16 cellular contexts compared by ENCODE assay signal in genomic region chr22:32532819-32533128, GRCh38. TPM values are rescaled to one million over a fixed set of nuclear protein-coding genes. Genes with fewer than 3 reads are reported as not detected.
DNase-seq lines count a peak whose midpoint lies in the region; TF ChIP-seq lines count a peak whose summit lies in the region.
"Had no signal": no experiment of that assay in that cellular context is flagged by ENCODE, and none has a peak within 500 bp of the region (broad histone marks: within the 10 kb centered on the region; RNA-seq: fewer than 3 reads in every experiment).

No MANE protein-coding gene starts in this region.

- in situ Hi-C loops in transverse colon (cut with MboI; ENCODE audit: low pct_ligation_motif_present in 1 of 4, low pct_unique_long_range_greater_than_20kb in 1 of 4, low sequenced_read_pairs in 3 of 4): loop anchor here in 2 of 4 donors (10.0 to 25.0 kb wide), 2 partner anchors 255 to 452 kb away; no protein-coding TSS in a partner anchor

- TF ChIP-seq CTCF in esophagus squamous epithelium (IDR thresholded peaks at IDR 0.05): no peak
- no peak for TF ChIP-seq CTCF in ovary (IDR thresholded peaks at IDR 0.05)
- no peak for TF ChIP-seq CTCF in transverse colon (IDR thresholded peaks at IDR 0.05)

- no peaks in the 10 kb centered on the region for H3K36me3 ChIP-seq in SJCRH30
- no peaks in the 10 kb centered on the region for H3K36me3 ChIP-seq in esophagus squamous epithelium
- no peaks in the 10 kb centered on the region for H3K36me3 ChIP-seq in ovary
- H3K36me3 ChIP-seq in transverse colon: no peaks in the 10 kb centered on the region
- no peaks in the 10 kb centered on the region for H3K36me3 ChIP-seq in CD4-positive, alpha-beta memory T cell (ENCODE audit: insufficient read depth, low read length)
- H3K36me3 ChIP-seq: cardiac muscle cell had no signal

- CTCF ChIA-PET in CD4-positive, alpha-beta memory T cell (lab: Charles Lee; ENCODE audit: partially characterized antibody): no interaction called here

- DNase-seq in SJCRH30 (no peak), esophagus squamous epithelium (lab: John Stamatoyannopoulos, UW) (no peak), ovary (peak in 3 of 5 donors; percentile 79 to 85 (median 82)), transverse colon (no peak), NCI-H774 (lab: John Stamatoyannopoulos, UW) (no peak), UCSD-AML1 (lab: John Stamatoyannopoulos, UW; ENCODE audit: unreplicated experiment) (no peak)
- no peak for DNase-seq in CD4-positive, alpha-beta memory T cell
- DNase-seq: activated CD8-positive, alpha-beta memory T cell treated with anti-CD3 and anti-CD28 coated beads, Interleukin-2, amount 50 U/mL, for 48 hours; activated naive CD4-positive, alpha-beta T cell treated with anti-CD3 and anti-CD28 coated beads for 36 hours; DMS53; naive thymus-derived CD4-positive, alpha-beta T cell; NCI-H187; stimulated activated naive B cell treated with anti-CD40 and anti-IgM and Interleukin-4, amounts not matched to agents 10 μg/mL and 1 μg/mL and 100 μg/mL, for 72 hours; T-helper 17 cell had no signal

- TF ChIP-seq EP300 in ovary (IDR thresholded peaks at IDR 0.05) (no peak), transverse colon (IDR thresholded peaks at IDR 0.05; ENCODE audit: low read depth) (no peak)

- H3K27me3 ChIP-seq in SJCRH30: no peaks in the 10 kb centered on the region
- peaks cover 0 to 4% (median 0%) of the 10 kb centered on the region in 4 donors for H3K27me3 ChIP-seq in esophagus squamous epithelium
- no peaks in the 10 kb centered on the region for H3K27me3 ChIP-seq in ovary
- H3K27me3 ChIP-seq in transverse colon: no peaks in the 10 kb centered on the region
- no peaks in the 10 kb centered on the region for H3K27me3 ChIP-seq in CD4-positive, alpha-beta memory T cell (ENCODE audit: insufficient read depth, low read length)
- H3K27me3 ChIP-seq: cardiac muscle cell had no signal

- peaks cover 0 to 1% (median 0%) of the 10 kb centered on the region in 8 donors for H3K9me3 Mint-ChIP-seq in CD4-positive, alpha-beta memory T cell
- H3K9me3 Mint-ChIP-seq: activated naive CD4-positive, alpha-beta T cell treated with anti-CD3 and anti-CD28 coated beads for 36 hours; naive thymus-derived CD4-positive, alpha-beta T cell; stimulated activated naive B cell treated with anti-CD40 and anti-IgM and Interleukin-4, amounts not matched to agents 10 μg/mL and 1 μg/mL and 100 μg/mL, for 72 hours had no signal

- no peaks in the 10 kb centered on the region for H3K4me1 Mint-ChIP-seq in CD4-positive, alpha-beta memory T cell
- H3K4me1 Mint-ChIP-seq: B cell, T-helper 17 cell had no signal

- POLR2A ChIA-PET in CD4-positive, alpha-beta memory T cell (lab: Charles Lee; ENCODE audit: partially characterized antibody): no interaction called here

- H3K9me3 ChIP-seq in SJCRH30 (replicated peaks) (no peaks in the 10 kb centered on the region), esophagus squamous epithelium (no peaks in the 10 kb centered on the region), ovary (no peaks in the 10 kb centered on the region), transverse colon (no peaks in the 10 kb centered on the region)
- H3K9me3 ChIP-seq in CD4-positive, alpha-beta memory T cell (ENCODE audit: control insufficient read depth in 1 of 2, low read length in 2 of 2): no peaks in the 10 kb centered on the region

- TF ChIP-seq POLR2A in esophagus squamous epithelium (IDR thresholded peaks at IDR 0.05) (no peak), ovary (IDR thresholded peaks at IDR 0.05) (no peak), transverse colon (IDR thresholded peaks at IDR 0.05) (no peak)

- H3K27me3 Mint-ChIP-seq in CD4-positive, alpha-beta memory T cell: peaks cover 6 to 11% of the 10 kb centered on the region in 2 donors

- H3K4me3 Mint-ChIP-seq in CD4-positive, alpha-beta memory T cell: no peak overlapping the region
- H3K4me3 Mint-ChIP-seq: activated naive CD4-positive, alpha-beta T cell treated with anti-CD3 and anti-CD28 coated beads for 36 hours; B cell; naive thymus-derived CD4-positive, alpha-beta T cell; stimulated activated naive B cell treated with anti-CD40 and anti-IgM and Interleukin-4, amounts not matched to agents 10 μg/mL and 1 μg/mL and 100 μg/mL, for 72 hours; T-helper 17 cell had no signal

- H3K27ac ChIP-seq in SJCRH30 (peak overlapping the region; percentile 63), esophagus squamous epithelium (peak overlapping the region; percentile 64 to 83 (median 68)), ovary (peak overlapping the region; percentile 1 to 53), transverse colon (peak overlapping the region; percentile 14 to 76 (median 28))
- no peak overlapping the region for H3K27ac ChIP-seq in CD4-positive, alpha-beta memory T cell (ENCODE audit: low read depth, low read length)

- peaks cover 50% of the 10 kb centered on the region for H3K4me1 ChIP-seq in SJCRH30
- peaks cover 16 to 61% (median 36%) of the 10 kb centered on the region in 3 donors for H3K4me1 ChIP-seq in esophagus squamous epithelium
- peaks cover 22% of the 10 kb centered on the region for H3K4me1 ChIP-seq in ovary (ENCODE audit: insufficient read depth)
- H3K4me1 ChIP-seq in transverse colon: peaks cover 7 to 43% (median 24%) of the 10 kb centered on the region in 4 donors
- H3K4me1 ChIP-seq in CD4-positive, alpha-beta memory T cell (ENCODE audit: insufficient read depth, low read length): no peaks in the 10 kb centered on the region

- intact Hi-C loops in esophagus squamous epithelium (cut with DNase I): loop anchor here (5.0 kb wide), 1 partner anchor 265 kb away; no protein-coding TSS in a partner anchor
- intact Hi-C loops in ovary (cut with DNase I): loop anchor here (5.0 to 10.0 kb wide), 4 partner anchors 92 to 272 kb away; partner anchors contain the start of gene TIMP3 (in 2 of the 4)
- intact Hi-C loops in transverse colon (cut with DNase I; ENCODE audit: low total_unique reads): loop anchor here (5.0 to 10.0 kb wide), 3 partner anchors 92 to 460 kb away; no protein-coding TSS in a partner anchor
- intact Hi-C loops in CD4-positive, alpha-beta memory T cell (cut with micrococcal nuclease): no loop called here

- H3K4me3 ChIP-seq in SJCRH30: peak overlapping the region; percentile 18
- no peak overlapping the region for H3K4me3 ChIP-seq in esophagus squamous epithelium
- no peak overlapping the region for H3K4me3 ChIP-seq in ovary
- H3K4me3 ChIP-seq in transverse colon: no peak overlapping the region
- no peak overlapping the region for H3K4me3 ChIP-seq in CD4-positive, alpha-beta memory T cell (ENCODE audit: low read length in 2 of 2)
- H3K4me3 ChIP-seq: cardiac muscle cell had no signal

- 65 to 70% methylated on average over 8 to 9 of the region's 10 CpGs for WGBS in esophagus squamous epithelium, 2 donors
- 49 to 56% (median 50%) methylated on average over 10 of the region's 10 CpGs for WGBS in ovary, 3 donors
- WGBS in transverse colon (ENCODE audit: low coverage in 1 of 2), 2 donors: 72% methylated on average over 10 of the region's 10 CpGs; no CpG with 5 or more reads in 1 of the 2 donors

- H3K36me3 Mint-ChIP-seq in CD4-positive, alpha-beta memory T cell: no peaks in the 10 kb centered on the region
- H3K36me3 Mint-ChIP-seq: naive thymus-derived CD4-positive, alpha-beta T cell; stimulated activated naive B cell treated with anti-CD40 and anti-IgM and Interleukin-4, amounts not matched to agents 10 μg/mL and 1 μg/mL and 100 μg/mL, for 72 hours had no signal

- no peak overlapping the region for H3K27ac Mint-ChIP-seq in CD4-positive, alpha-beta memory T cell
- H3K27ac Mint-ChIP-seq: activated naive CD4-positive, alpha-beta T cell treated with anti-CD3 and anti-CD28 coated beads for 36 hours; B cell; naive thymus-derived CD4-positive, alpha-beta T cell; stimulated activated naive B cell treated with anti-CD40 and anti-IgM and Interleukin-4, amounts not matched to agents 10 μg/mL and 1 μg/mL and 100 μg/mL, for 72 hours; T-helper 17 cell had no signal

RNA-seq across cellular contexts. Expression of gene FBXO7, which starts 58.2 kb away (rescaled TPM):
- 78.4 and 82.4 TPM in 2 replicates for total RNA-seq in SJCRH30 (2014; rRNA removed; shearing (Covaris generic))
- total RNA-seq in esophagus squamous epithelium (10 to 100 TPM; 31.8 to 67.1 (median 49.6) TPM), ovary (10 to 100 TPM; 70.7 to 94.1 (median 85.6) TPM), transverse colon (10 to 100 TPM; 70.3 to 80.1 (median 76.4) TPM)
- 100 to 1,000 TPM in 1 of 2 donors, 10 to 100 TPM in 1; 69.7 to 151 TPM for polyA plus RNA-seq in ovary
- total RNA-seq in CD4-positive, alpha-beta memory T cell: 10 to 100 TPM; 89.3 to 95.3 TPM
- polyA plus RNA-seq in CD4-positive, alpha-beta memory T cell: 100 to 1,000 TPM; 144 to 189 TPM

Comparison
In these comparisons a context has a peak if more than half of its experiments do, and no peak if none do; other contexts are left out.
1. DNase-seq: peak in ovary (3 of 5); none in SJCRH30 (0 of 2), esophagus squamous epithelium (single experiment), transverse colon (single experiment), NCI-H774 (single experiment), UCSD-AML1 (single experiment) and CD4-positive, alpha-beta memory T cell (0 of 5).